8 cellular contexts compared by ENCODE assay signal in genomic region chr11:64242920-64243854, GRCh38. TPM values are rescaled to one million over a fixed set of nuclear protein-coding genes. Genes with fewer than 3 reads are reported as not detected.
DNase-seq lines count a peak whose midpoint lies in the region; ATAC-seq and TF ChIP-seq lines count a peak whose summit lies in the region.

No MANE protein-coding gene starts in this region.

- no peak for ATAC-seq in T-helper 17 cell
- no peak for ATAC-seq in stimulated activated effector memory CD8-positive, alpha-beta T cell treated with anti-CD3 and anti-CD28 coated beads, Interleukin-12 subunit alpha, Interleukin-12 subunit beta, amount 100 ng/mL, for 72 hours
- ATAC-seq in GM21576 (IDR thresholded peaks at IDR 0.05; ENCODE audit: unreplicated experiment) = no peak

- H3K9me3 Mint-ChIP-seq in stimulated activated effector memory CD8-positive, alpha-beta T cell treated with anti-CD3 and anti-CD28 coated beads, Interleukin-12 subunit alpha, Interleukin-12 subunit beta, amount 100 ng/mL, for 72 hours = no peaks in the 10 kb centered on the region

- H3K9me3 ChIP-seq in T-helper 17 cell (ENCODE audit: control insufficient read depth, low read length, poor library complexity, severe bottlenecking) = no peaks in the 10 kb centered on the region

- no peak for TF ChIP-seq CTCF in fibroblast of villous mesenchyme (IDR thresholded peaks at IDR 0.05; ENCODE audit: insufficient read depth, low read depth, low read length)

- H3K27me3 Mint-ChIP-seq in T-helper 17 cell = no peaks in the 10 kb centered on the region

- H3K4me1 Mint-ChIP-seq in T-helper 17 cell = peaks cover 23% of the 10 kb centered on the region
- peaks cover 51% of the 10 kb centered on the region for H3K4me1 Mint-ChIP-seq in stimulated activated effector memory CD8-positive, alpha-beta T cell treated with anti-CD3 and anti-CD28 coated beads, Interleukin-12 subunit alpha, Interleukin-12 subunit beta, amount 100 ng/mL, for 72 hours

- DNase-seq in DMS53 (lab: John Stamatoyannopoulos, UW) = peak; percentile 45
- DNase-seq in DMS53 treated with DMSO at 0.1 percent for 48 hours (lab: John Stamatoyannopoulos, UW; ENCODE audit: unreplicated experiment) = no peak
- no peak for DNase-seq in T-helper 17 cell
- no peak for DNase-seq in fibroblast of villous mesenchyme (ENCODE audit: low read depth)
- no peak for DNase-seq in stimulated activated effector memory CD8-positive, alpha-beta T cell treated with anti-CD3 and anti-CD28 coated beads, Interleukin-12 subunit alpha, Interleukin-12 subunit beta, amount 100 ng/mL, for 72 hours (ENCODE audit: low spot score in 2 of 2)
- DNase-seq in central memory CD4-positive, alpha-beta T cell = no peak
- no peak for DNase-seq in NK-92 treated with Interleukin-12 subunit alpha and Interleukin-12 subunit beta, amount 100 ng/mL, for 24 hours (lab: John Stamatoyannopoulos, UW)

- H3K27ac Mint-ChIP-seq in T-helper 17 cell = peak overlapping the region; percentile 68
- H3K27ac Mint-ChIP-seq in stimulated activated effector memory CD8-positive, alpha-beta T cell treated with anti-CD3 and anti-CD28 coated beads, Interleukin-12 subunit alpha, Interleukin-12 subunit beta, amount 100 ng/mL, for 72 hours = peak overlapping the region; percentile 95

- H3K4me3 ChIP-seq in fibroblast of villous mesenchyme (ENCODE audit: low read depth, low read length) = peak overlapping the region; percentile 90

- H3K4me3 Mint-ChIP-seq in T-helper 17 cell = peak overlapping the region; percentile 95
- H3K4me3 Mint-ChIP-seq in stimulated activated effector memory CD8-positive, alpha-beta T cell treated with anti-CD3 and anti-CD28 coated beads, Interleukin-12 subunit alpha, Interleukin-12 subunit beta, amount 100 ng/mL, for 72 hours = peak overlapping the region; percentile 95

- peaks cover 2% of the 10 kb centered on the region for H3K36me3 Mint-ChIP-seq in T-helper 17 cell (ENCODE audit: low read depth)
- peaks cover 78% of the 10 kb centered on the region for H3K36me3 Mint-ChIP-seq in stimulated activated effector memory CD8-positive, alpha-beta T cell treated with anti-CD3 and anti-CD28 coated beads, Interleukin-12 subunit alpha, Interleukin-12 subunit beta, amount 100 ng/mL, for 72 hours

RNA-seq across cellular contexts. Expression of gene FKBP2, which starts 2.3 kb away (rescaled TPM):
- total RNA-seq in T-helper 17 cell (10 to 100 TPM; 27.4 to 29.1 TPM), fibroblast of villous mesenchyme (46.7 and 47.5 TPM in 2 replicates)

RNA-seq across cellular contexts. Expression of gene PPP1R14B, which starts 3.6 kb away (rescaled TPM):
- total RNA-seq in T-helper 17 cell (10 to 100 TPM; 38.7 to 48.2 TPM), fibroblast of villous mesenchyme (155 and 175 TPM in 2 replicates)

RNA-seq across cellular contexts. Expression of gene PLCB3, which starts 8.1 kb away (rescaled TPM):
- total RNA-seq in T-helper 17 cell (1 to 10 TPM; 5.9 TPM), fibroblast of villous mesenchyme (53.8 and 66.5 TPM in 2 replicates)

RNA-seq across cellular contexts. Expression of gene VEGFB, which starts 8.8 kb away (rescaled TPM):
- 10 to 100 TPM; 44.9 to 48.3 TPM for total RNA-seq in T-helper 17 cell
- total RNA-seq in fibroblast of villous mesenchyme = 17.7 and 21.9 TPM in 2 replicates

RNA-seq across cellular contexts. Expression of gene DNAJC4, which starts 12.8 kb away (rescaled TPM):
- total RNA-seq in T-helper 17 cell (10 to 100 TPM; 29.0 to 35.0 TPM), fibroblast of villous mesenchyme (6.5 and 9.3 TPM in 2 replicates)
